ENCODE assay signal across 8 cellular contexts in the genomic region with DNA sequence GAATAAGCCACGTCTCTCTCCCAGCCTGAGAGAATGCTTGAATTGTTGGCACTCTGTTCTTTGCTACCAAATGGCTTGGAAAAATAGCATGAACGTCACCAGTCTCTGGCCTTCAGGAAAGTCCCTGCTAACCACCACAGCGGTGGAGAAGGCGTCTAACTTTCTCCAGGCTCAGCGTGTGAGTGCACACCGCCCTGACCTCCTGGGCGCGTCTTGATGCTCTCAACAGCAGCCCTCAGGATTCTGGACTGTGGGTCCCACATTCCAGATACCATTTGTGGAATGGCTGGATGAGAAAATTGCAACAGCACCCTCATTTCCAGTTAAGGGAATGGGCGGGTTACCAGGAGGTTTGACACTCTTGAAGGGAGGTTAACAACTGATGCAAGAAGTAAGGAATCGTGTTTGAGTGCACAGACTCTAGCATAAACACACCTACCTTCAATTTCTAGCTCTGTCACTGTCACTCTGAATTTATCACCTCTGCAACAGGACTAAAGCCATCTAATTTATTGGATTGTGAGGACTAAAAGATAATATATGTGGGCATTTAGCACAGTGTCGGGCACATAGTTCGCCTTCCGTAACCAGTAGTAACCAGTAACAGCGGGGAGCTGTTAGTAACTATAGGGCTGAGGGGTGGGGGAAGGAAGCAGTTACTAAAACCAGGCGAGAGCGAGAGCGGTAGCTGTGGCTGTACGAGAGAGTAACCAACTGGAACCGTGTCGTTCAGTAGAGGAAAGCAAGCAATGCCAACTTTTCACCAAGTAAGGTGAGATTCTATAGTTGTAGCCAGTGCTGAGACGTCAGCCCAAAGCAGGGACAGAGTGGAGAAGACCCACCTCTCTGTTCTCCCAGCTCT. TPM values are rescaled to one million over a fixed set of nuclear protein-coding genes. Genes with fewer than 3 reads are reported as not detected.
DNase-seq lines count a peak whose midpoint lies in the region; FAIRE-seq and TF ChIP-seq lines count a peak whose summit lies in the region.

No MANE protein-coding gene starts in this region.

- intact Hi-C loops in adrenal gland (cut with DNase I): loop anchor here in 1 of 2 donors (10.0 kb wide), 1 partner anchor 674 kb away; no protein-coding TSS in a partner anchor

- 68 to 71% (median 69%) methylated on average over 18 to 21 of the region's 21 CpGs for WGBS in adrenal gland, 4 donors

- H3K9me1 ChIP-seq in keratinocyte (ENCODE audit: control insufficient read depth, extremely low read depth, insufficient read depth, low read length): peaks cover 2% of the 10 kb centered on the region

- peak overlapping the region; percentile 72 for H3K4me3 ChIP-seq in HAP-1
- H3K4me3 ChIP-seq in adrenal gland: peak overlapping the region in 1 of 4 donors; percentile 72
- H3K4me3 ChIP-seq in keratinocyte (ENCODE audit: control insufficient read depth in 2 of 3, extremely low read depth in 1 of 3, insufficient read depth in 2 of 3, low read depth in 1 of 3, low read length in 3 of 3): peak overlapping the region; percentile 77 to 83 (median 83)

- H3K27me3 ChIP-seq in HAP-1 (ENCODE audit: low read depth) (no peaks in the 10 kb centered on the region), adrenal gland (no peaks in the 10 kb centered on the region), keratinocyte (ENCODE audit: control insufficient read depth, extremely low read depth, insufficient read depth, low read length) (no peaks in the 10 kb centered on the region)

- in situ Hi-C loops in HAP-1 (cut with MboI; ENCODE audit: low sequenced_read_pairs): loop anchor here (25.0 kb wide), 1 partner anchor 676 kb away; no protein-coding TSS in a partner anchor

- no peaks in the 10 kb centered on the region for H4K20me1 ChIP-seq in keratinocyte (ENCODE audit: control insufficient read depth, extremely low read depth, insufficient read depth, low read length)

- peaks cover 5% of the 10 kb centered on the region for H3K79me2 ChIP-seq in keratinocyte (ENCODE audit: control insufficient read depth, insufficient read depth, low read length)

- TF ChIP-seq CTCF in adrenal gland (IDR thresholded peaks at IDR 0.05): no peak
- no peak for TF ChIP-seq CTCF in keratinocyte (optimal IDR thresholded peaks at IDR 0.05 in 1 of 3, IDR thresholded peaks at IDR 0.05 in 1 of 3, conservative IDR thresholded peaks at IDR 0.05 in 1 of 3; ENCODE audit: extremely low read depth in 1 of 3, insufficient read depth in 2 of 3, low read length in 3 of 3)

- no peaks in the 10 kb centered on the region for H3K9me3 ChIP-seq in HAP-1
- H3K9me3 ChIP-seq in adrenal gland (replicated peaks in 1 of 3): no peaks in the 10 kb centered on the region
- H3K9me3 ChIP-seq in keratinocyte (ENCODE audit: control insufficient read depth, low read depth, low read length): no peaks in the 10 kb centered on the region

- FAIRE-seq in GM12892 (lab: Jason Lieb, UNC) (peak; percentile 98), keratinocyte (lab: Jason Lieb, UNC) (no peak)

- peak overlapping the region; percentile 96 for H3K4me2 ChIP-seq in keratinocyte (ENCODE audit: control insufficient read depth, extremely low read depth, insufficient read depth, low read depth, low read length)

- peaks cover 9% of the 10 kb centered on the region for H3K4me1 ChIP-seq in HAP-1
- H3K4me1 ChIP-seq in adrenal gland (replicated peaks in 1 of 2): peaks cover 6 to 15% of the 10 kb centered on the region in 2 donors
- H3K4me1 ChIP-seq in keratinocyte (ENCODE audit: control insufficient read depth, extremely low read depth, insufficient read depth, low read length): peaks cover 37% of the 10 kb centered on the region

- peak overlapping the region in 4 of 5 donors; percentile 73 to 96 (median 88) for H3K27ac ChIP-seq in adrenal gland
- H3K27ac ChIP-seq in keratinocyte (ENCODE audit: control insufficient read depth, insufficient read depth, low read length): peak overlapping the region; percentile 96

- peak overlapping the region; percentile 97 for H3K9ac ChIP-seq in keratinocyte (ENCODE audit: control insufficient read depth, extremely low read depth, insufficient read depth, low read length)

- TF ChIP-seq POLR2A in GM12892 (IDR thresholded peaks at IDR 0.05; ENCODE audit: low read depth, low read length) (peak; percentile 20), adrenal gland (IDR thresholded peaks at IDR 0.05) (no peak)

- dilution Hi-C loops in keratinocyte (cut with MboI; ENCODE audit: extremely low pct_ligation_motif_present, low sequenced_read_pairs): no loop called here

- peak overlapping the region; percentile 54 for H2AFZ ChIP-seq in keratinocyte (ENCODE audit: control insufficient read depth, low read length)

- peaks cover 13% of the 10 kb centered on the region for H3K36me3 ChIP-seq in HAP-1 (replicated peaks)
- peaks cover 0 to 6% of the 10 kb centered on the region in 2 donors for H3K36me3 ChIP-seq in adrenal gland (replicated peaks in 1 of 2)
- H3K36me3 ChIP-seq in keratinocyte (ENCODE audit: control insufficient read depth in 2 of 2, extremely low read depth in 1 of 2, insufficient read depth in 2 of 2, low read length in 2 of 2): peaks cover 4 to 10% of the 10 kb centered on the region in 2 experiments

- DNase-seq in GM12892 (ENCODE audit: insufficient read length) (no peak), HAP-1 (ENCODE audit: low spot score in 2 of 2) (no peak), NCI-H460 (ENCODE audit: extremely low read depth, low read depth) (peak; percentile 47), adrenal gland (peak in 5 of 7 donors; percentile 21 to 46 (median 37)), keratinocyte (ENCODE audit: low read depth, low spot score) (no peak), NCI-H1105 (lab: John Stamatoyannopoulos, UW) (no peak), occipital lobe (lab: John Stamatoyannopoulos, UW) (no peak)
- peak in 2 of 3 experiments; percentile 18 to 35 for DNase-seq in stimulated activated CD4-positive, alpha-beta T cell treated with anti-CD3 and anti-CD28 coated beads, TNF-alpha, amount 100 ng/mL, for 4 hours (ENCODE audit: low read depth in 3 of 3)

RNA-seq across cellular contexts. Expression of a gene that starts 0.8 kb away (rescaled TPM):
- polyA plus RNA-seq in GM12892 (2012; ENCODE audit: missing spikeins): 51.3 TPM
- 42.6 and 53.0 TPM in 2 replicates for total RNA-seq in NCI-H460 (2014; rRNA removed; shearing (Covaris generic))
- polyA plus RNA-seq in NCI-H460 (2014; cell fraction: nucleus; rRNA removed): 31.0 and 35.2 TPM in 2 replicates
- 10 to 100 TPM; 15.8 to 32.0 (median 20.7) TPM for total RNA-seq in adrenal gland
- 10 to 100 TPM in 1 of 3 donors, 1 to 10 TPM in 2; 7.2 to 25.2 (median 7.2) TPM for polyA plus RNA-seq in adrenal gland
- 16.9 to 35.2 TPM (median 28.6 TPM) in 3 replicates for polyA plus RNA-seq in keratinocyte
- polyA plus RNA-seq in keratinocyte (2011; ENCODE audit: low read depth): 2.9 TPM
- polyA plus RNA-seq in keratinocyte (2011; cell fraction: cytosol; rRNA removed): 23.3 and 35.5 TPM in 2 replicates
- polyA plus RNA-seq in keratinocyte (2011; cell fraction: nucleus; rRNA removed): 10.1 and 11.4 TPM in 2 replicates
- polyA plus RNA-seq in keratinocyte (2012; ENCODE audit: low replicate concordance): 20.4 and 41.0 TPM in 2 replicates
- polyA minus RNA-seq in keratinocyte: 0.72 to 7.6 TPM (median 3.5 TPM) in 3 replicates
- 14.0 TPM for polyA minus RNA-seq in keratinocyte (2011; cell fraction: cytosol; rRNA and poly(A)+ RNA removed)
- polyA minus RNA-seq in keratinocyte (2011; cell fraction: nucleus; rRNA and poly(A)+ RNA removed): 4.0 and 4.2 TPM in 2 replicates
- 25.1 TPM for total RNA-seq in occipital lobe

RNA-seq across cellular contexts. Expression of a gene that starts 11.8 kb away (rescaled TPM):
- polyA plus RNA-seq in GM12892 (2012; ENCODE audit: missing spikeins): 18.5 TPM
- 91.1 and 98.4 TPM in 2 replicates for total RNA-seq in NCI-H460 (2014; rRNA removed; shearing (Covaris generic))
- polyA plus RNA-seq in NCI-H460 (2014; cell fraction: nucleus; rRNA removed): 9.0 and 13.9 TPM in 2 replicates
- total RNA-seq in adrenal gland (1 to 10 TPM in 7 of 8 donors, under 1 TPM in 1; 0.66 to 5.8 (median 2.4) TPM), occipital lobe (0.62 TPM)
- polyA plus RNA-seq in adrenal gland (1 to 10 TPM in 2 of 3 donors, under 1 TPM in 1; 0.98 to 2.1 (median 1.1) TPM), keratinocyte (15.5 to 36.3 TPM (median 18.9 TPM) in 3 replicates)
- polyA plus RNA-seq in keratinocyte (2011; ENCODE audit: low read depth): 6.5 TPM
- polyA plus RNA-seq in keratinocyte (2011; cell fraction: cytosol; rRNA removed): 5.3 and 9.9 TPM in 2 replicates
- 27.2 and 41.4 TPM in 2 replicates for polyA plus RNA-seq in keratinocyte (2011; cell fraction: nucleus; rRNA removed)
- polyA plus RNA-seq in keratinocyte (2012; ENCODE audit: low replicate concordance): 2.8 and 14.6 TPM in 2 replicates
- polyA minus RNA-seq in keratinocyte: 7.4 to 35.5 TPM (median 7.6 TPM) in 3 replicates
- 3.6 TPM for polyA minus RNA-seq in keratinocyte (2011; cell fraction: cytosol; rRNA and poly(A)+ RNA removed)
- polyA minus RNA-seq in keratinocyte (2011; cell fraction: nucleus; rRNA and poly(A)+ RNA removed): 7.8 and 21.7 TPM in 2 replicates

Comparison
In these comparisons a context has a peak if more than half of its experiments do, and no peak if none do; other contexts are left out.
1. DNase-seq: peak in NCI-H460 (single experiment), adrenal gland (5 of 7) and stimulated activated CD4-positive, alpha-beta T cell treated with anti-CD3 and anti-CD28 coated beads, TNF-alpha, amount 100 ng/mL, for 4 hours (2 of 3); none in GM12892 (single experiment), HAP-1 (0 of 2), keratinocyte (single experiment), NCI-H1105 (single experiment) and occipital lobe (single experiment).
2. RNA of a gene that starts 11.8 kb away (total RNA-seq): 91.1 to 98.4 TPM in NCI-H460; 0.66 to 5.8 TPM in adrenal gland and 0.62 TPM in occipital lobe (single experiment); every median in the first group is over 10 times any median in the second.